12 cellular contexts compared by ENCODE assay signal in genomic region chr5:151463137-151464029, GRCh38. TPM values are rescaled to one million over a fixed set of nuclear protein-coding genes. Genes with fewer than 3 reads are reported as not detected.
DNase-seq lines count a peak whose midpoint lies in the region; ATAC-seq and TF ChIP-seq lines count a peak whose summit lies in the region.
"Had no signal": no experiment of that assay in that cellular context is flagged by ENCODE, and none has a peak within 500 bp of the region (broad histone marks: within the 10 kb centered on the region; RNA-seq: fewer than 3 reads in every experiment).

No MANE protein-coding gene starts in this region.

- intact Hi-C loops in Calu3 (cut with micrococcal nuclease; ENCODE audit: unreplicated experiment): no loop called here

- no peaks in the 10 kb centered on the region for H3K27me3 ChIP-seq in GM23338 (ENCODE audit: insufficient read depth)
- H3K27me3 ChIP-seq in kidney epithelial cell (ENCODE audit: control insufficient read depth, insufficient read depth, low read length): no peaks in the 10 kb centered on the region

- peak; percentile 69 for TF ChIP-seq CTCF in 22Rv1 (IDR thresholded peaks at IDR 0.05)
- TF ChIP-seq CTCF in GM23338 (conservative IDR thresholded peaks at IDR 0.05; ENCODE audit: low read depth in 2 of 2): peak; percentile 93 to 95
- TF ChIP-seq CTCF in astrocyte of the cerebellum (IDR thresholded peaks at IDR 0.05; ENCODE audit: low read depth, low read length, missing control alignments): peak; percentile 56
- peak; percentile 56 for TF ChIP-seq CTCF in kidney epithelial cell (IDR thresholded peaks at IDR 0.05; ENCODE audit: insufficient read depth, low read length, poor library complexity, severe bottlenecking)
- no peak for TF ChIP-seq CTCF in Calu3 (IDR thresholded peaks at IDR 0.05; ENCODE audit: unreplicated experiment)

- in situ Hi-C loops in astrocyte of the cerebellum (cut with HindIII; ENCODE audit: low sequenced_read_pairs): no loop called here

- no TSS peak for BruUV-seq in Calu3 (replicated peaks; lab: Mats Ljungman, UMichigan)

- H3K36me3 Mint-ChIP-seq in GM23338 (ENCODE audit: low read depth): 0 out of 3 replicates have a peak, but pooled peaks cover 4% of the 10 kb centered on the region
- H3K36me3 Mint-ChIP-seq in Calu3 (ENCODE audit: insufficient read depth, unreplicated experiment): peaks cover 4% of the 10 kb centered on the region

- peak; percentile 79 for DNase-seq in GM23338 (ENCODE audit: low spot score)
- no peak for DNase-seq in astrocyte of the cerebellum (ENCODE audit: low read depth)
- DNase-seq in kidney epithelial cell (ENCODE audit: low read depth): no peak
- DNase-seq in Calu3: no peak
- no peak for DNase-seq in NOMO-1 (lab: John Stamatoyannopoulos, UW; ENCODE audit: unreplicated experiment in 2 of 2)
- DNase-seq: activated CD8-positive, alpha-beta memory T cell treated with anti-CD3 and anti-CD28 coated beads, Interleukin-2, amount 50 U/mL, for 4 hours; NCI-H345 had no signal

- H3K4me3 ChIP-seq in GM23338 (no peak overlapping the region), astrocyte of the cerebellum (ENCODE audit: low read depth, low read length) (no peak overlapping the region), kidney epithelial cell (ENCODE audit: low read depth, low read length) (no peak overlapping the region)

- no peaks in the 10 kb centered on the region for H3K9me2 ChIP-seq in GM23338 (ENCODE audit: insufficient read depth)

- no peaks in the 10 kb centered on the region for H3K79me2 ChIP-seq in GM23338 (replicated peaks; ENCODE audit: insufficient read depth)

- CTCF ChIA-PET in Calu3 (lab: Charles Lee): interaction anchor here (1.2 kb wide), 1 partner anchor 189 kb away, joined by 3 read pairs; no protein-coding TSS in a partner anchor

- H3K36me3 ChIP-seq in GM23338 (ENCODE audit: insufficient read depth): no peaks in the 10 kb centered on the region
- no peaks in the 10 kb centered on the region for H3K36me3 ChIP-seq in kidney epithelial cell (ENCODE audit: control insufficient read depth, insufficient read depth, low read length)

- H3K4me2 ChIP-seq in GM23338: no peak overlapping the region

- ATAC-seq in GM23338 (peak; percentile 94), GM18861 (IDR thresholded peaks at IDR 0.05; ENCODE audit: unreplicated experiment) (no peak), GM19035 (IDR thresholded peaks at IDR 0.05; ENCODE audit: unreplicated experiment) (no peak)

- H3K4me1 ChIP-seq in GM23338 (ENCODE audit: insufficient read depth): no peaks in the 10 kb centered on the region

- H4K20me1 ChIP-seq in GM23338 (replicated peaks; ENCODE audit: insufficient read depth): no peaks in the 10 kb centered on the region

- no peak overlapping the region for H2AFZ ChIP-seq in GM23338

- H3K27ac Mint-ChIP-seq in GM23338 (no peak overlapping the region), Calu3 (ENCODE audit: unreplicated experiment) (no peak overlapping the region)
- H3K27ac Mint-ChIP-seq: stimulated activated naive CD8-positive, alpha-beta T cell treated with anti-CD3 and anti-CD28 coated beads, Interleukin-15, Interleukin-2, amounts not matched to agents 100 ng/mL and 50 ng/mL, for 24 hours; T-helper 1 cell treated with Interleukin-12 subunit alpha and Interleukin-12 subunit beta and Interleukin-4 antibody, amounts not matched to agents 30 μg/mL and 1 μg/mL, for 36 hours had no signal

- H3K4me1 Mint-ChIP-seq in GM23338: no peaks in the 10 kb centered on the region
- no peaks in the 10 kb centered on the region for H3K4me1 Mint-ChIP-seq in Calu3 (ENCODE audit: low read depth, unreplicated experiment)

- H3K4me3 Mint-ChIP-seq in GM23338 (no peak overlapping the region), Calu3 (ENCODE audit: low read depth, unreplicated experiment) (no peak overlapping the region)
- H3K4me3 Mint-ChIP-seq: stimulated activated naive CD8-positive, alpha-beta T cell treated with anti-CD3 and anti-CD28 coated beads, Interleukin-15, Interleukin-2, amounts not matched to agents 100 ng/mL and 50 ng/mL, for 24 hours; T-helper 1 cell treated with Interleukin-12 subunit alpha and Interleukin-12 subunit beta and Interleukin-4 antibody, amounts not matched to agents 30 μg/mL and 1 μg/mL, for 36 hours had no signal

- no peaks in the 10 kb centered on the region for H3K9me3 Mint-ChIP-seq in GM23338
- H3K9me3 Mint-ChIP-seq in Calu3 (ENCODE audit: low read depth, unreplicated experiment): no peaks in the 10 kb centered on the region
- H3K9me3 Mint-ChIP-seq: stimulated activated naive CD8-positive, alpha-beta T cell treated with anti-CD3 and anti-CD28 coated beads, Interleukin-15, Interleukin-2, amounts not matched to agents 100 ng/mL and 50 ng/mL, for 24 hours; T-helper 1 cell treated with Interleukin-12 subunit alpha and Interleukin-12 subunit beta and Interleukin-4 antibody, amounts not matched to agents 30 μg/mL and 1 μg/mL, for 36 hours had no signal

- H3K27ac ChIP-seq in 22Rv1: no peak overlapping the region
- H3K27ac ChIP-seq in GM23338 (ENCODE audit: low read depth): no peak overlapping the region

- no peaks in the 10 kb centered on the region for H3F3A ChIP-seq in GM23338 (replicated peaks; ENCODE audit: low read depth)

- peaks cover 1% of the 10 kb centered on the region for H3K27me3 Mint-ChIP-seq in GM23338 (ENCODE audit: insufficient read depth, low read depth, poor library complexity)
- H3K27me3 Mint-ChIP-seq in Calu3 (ENCODE audit: unreplicated experiment): no peaks in the 10 kb centered on the region
- H3K27me3 Mint-ChIP-seq: stimulated activated naive CD8-positive, alpha-beta T cell treated with anti-CD3 and anti-CD28 coated beads, Interleukin-15, Interleukin-2, amounts not matched to agents 100 ng/mL and 50 ng/mL, for 24 hours had no signal

TF ChIP-seq in GM23338, 12 proteins besides CTCF, POLR2A, EP300 and RAD21 (continues in another document):
- no peak for TF ChIP-seq ZNF462 (CRISPR knock-in tag; IDR thresholded peaks at IDR 0.05)

RNA-seq across cellular contexts. Expression of gene SLC36A1, which starts 16.0 kb away (rescaled TPM):
- total RNA-seq in GM23338 (2014; rRNA removed; shearing (Covaris generic)): 8.2 and 10.4 TPM in 2 replicates
- polyA plus RNA-seq in GM23338 (2016; fragmentation: Nextera tagmentation; extraction: Ambion mirVana): 3.6 and 5.2 TPM in 2 replicates
- total RNA-seq in kidney epithelial cell (9.1 and 13.8 TPM in 2 replicates), Calu3 (2022) (11.4 and 12.3 TPM in 2 replicates)
